ENCODE assay signal across 18 cellular contexts in genomic region chr6:42101186-42101657, GRCh38. TPM values are rescaled to one million over a fixed set of nuclear protein-coding genes. Genes with fewer than 3 reads are reported as not detected.
DNase-seq lines count a peak whose midpoint lies in the region; ATAC-seq, FAIRE-seq and TF ChIP-seq lines count a peak whose summit lies in the region.
"Had no signal": no experiment of that assay in that cellular context is flagged by ENCODE, and none has a peak within 500 bp of the region (broad histone marks: within the 10 kb centered on the region; RNA-seq: fewer than 3 reads in every experiment).

No MANE protein-coding gene starts in this region.

- H3K4me3 ChIP-seq in small intestine (ENCODE audit: low read depth in 1 of 2, low read length in 2 of 2) (no peak overlapping the region), A673 (ENCODE audit: low read depth, low read length, poor library complexity, severe bottlenecking) (no peak overlapping the region)
- H3K4me3 ChIP-seq: GM12878, spleen had no signal

- POLR2A ChIA-PET in A673 (lab: Charles Lee; ENCODE audit: low non-redundant PET), result no interaction called here

- H3K4me3 Mint-ChIP-seq in activated T-helper 1 cell treated with anti-CD3 and anti-CD28 coated beads, Interleukin-12 subunit alpha, Interleukin-12 subunit beta, Interleukin-2, Interleukin-4 antibody, amounts not matched to agents 30 ng/mL and 10 ng/mL and 1 ng/mL, durations not matched to agents 14 hours and 24 hours and 36 hours, result no peak overlapping the region
- H3K4me3 Mint-ChIP-seq: dendritic cell treated with granulocyte-macrophage colony-stimulating factor and Interleukin-4, amounts not matched to agents 40 ng/mL and 50 ng/mL, for 4 days had no signal

- TF ChIP-seq CTCF in foreskin keratinocyte (conservative IDR thresholded peaks at IDR 0.05), result no peak
- no peak for TF ChIP-seq CTCF in A673 (conservative IDR thresholded peaks at IDR 0.05; ENCODE audit: low read depth, low read length)

- H3K27me3 ChIP-seq in foreskin keratinocyte (no peaks in the 10 kb centered on the region), small intestine (ENCODE audit: control insufficient read depth in 2 of 2, insufficient read depth in 2 of 2, low read length in 2 of 2) (no peaks in the 10 kb centered on the region), A673 (replicated peaks; ENCODE audit: insufficient read depth, low read depth, low read length, poor library complexity) (no peaks in the 10 kb centered on the region)

- H3K36me3 ChIP-seq in small intestine (ENCODE audit: control insufficient read depth in 2 of 2, insufficient read depth in 2 of 2, low read length in 2 of 2) (peaks cover 0 to 7% of the 10 kb centered on the region in 2 donors), A673 (ENCODE audit: insufficient read depth, low read length, poor library complexity, severe bottlenecking) (no peaks in the 10 kb centered on the region)
- H3K36me3 ChIP-seq: spleen had no signal

- H3K27me3 Mint-ChIP-seq in activated T-helper 1 cell treated with anti-CD3 and anti-CD28 coated beads, Interleukin-12 subunit alpha, Interleukin-12 subunit beta, Interleukin-2, Interleukin-4 antibody, amounts not matched to agents 30 ng/mL and 10 ng/mL and 1 ng/mL, durations not matched to agents 14 hours and 24 hours and 36 hours (ENCODE audit: insufficient read depth), result peaks cover 1% of the 10 kb centered on the region

- WGBS in small intestine, 3 donors, result 72 to 78% (median 72%) methylated on average over 8 of the region's 8 CpGs

- H3K27ac ChIP-seq in foreskin keratinocyte, result peak overlapping the region; percentile 81
- peak overlapping the region; percentile 71 to 76 for H3K27ac ChIP-seq in small intestine (ENCODE audit: low read depth in 1 of 2, low read length in 1 of 2)
- no peak overlapping the region for H3K27ac ChIP-seq in A673 (ENCODE audit: low read depth, low read length, poor library complexity, severe bottlenecking)

- H3K4me1 Mint-ChIP-seq in activated T-helper 1 cell treated with anti-CD3 and anti-CD28 coated beads, Interleukin-12 subunit alpha, Interleukin-12 subunit beta, Interleukin-2, Interleukin-4 antibody, amounts not matched to agents 30 ng/mL and 10 ng/mL and 1 ng/mL, durations not matched to agents 14 hours and 24 hours and 36 hours (ENCODE audit: low read depth), result peaks cover 39% of the 10 kb centered on the region

- H3K9me3 Mint-ChIP-seq in activated T-helper 1 cell treated with anti-CD3 and anti-CD28 coated beads, Interleukin-12 subunit alpha, Interleukin-12 subunit beta, Interleukin-2, Interleukin-4 antibody, amounts not matched to agents 30 ng/mL and 10 ng/mL and 1 ng/mL, durations not matched to agents 14 hours and 24 hours and 36 hours, result no peaks in the 10 kb centered on the region
- H3K9me3 Mint-ChIP-seq: dendritic cell treated with granulocyte-macrophage colony-stimulating factor and Interleukin-4, amounts not matched to agents 40 ng/mL and 50 ng/mL, for 4 days had no signal

- DNase-seq in NCI-H82 (lab: John Stamatoyannopoulos, UW) (peak; percentile 15), NCI-H82 treated with DMSO at 0.1 percent for 48 hours (lab: John Stamatoyannopoulos, UW; ENCODE audit: unreplicated experiment) (no peak), foreskin keratinocyte (peak; percentile 25 to 50), small intestine (peak; percentile 47), COR-L47 (lab: John Stamatoyannopoulos, UW) (no peak), NCI-H524 (lab: John Stamatoyannopoulos, UW) (no peak), A673 (ENCODE audit: low spot score) (no peak)
- DNase-seq in activated T-helper 1 cell treated with anti-CD3 and anti-CD28 coated beads, Interleukin-12 subunit alpha, Interleukin-12 subunit beta, Interleukin-2, Interleukin-4 antibody, amounts not matched to agents 30 ng/mL and 10 ng/mL and 1 ng/mL, durations not matched to agents 14 hours and 24 hours and 36 hours (ENCODE audit: low spot score), result no peak
- DNase-seq: activated effector memory CD4-positive, alpha-beta T cell treated with anti-CD3 and anti-CD28 coated beads, Interleukin-2, amount 50 U/mL, for 16 hours; DMS 273 treated with DMSO at 0.1 percent for 48 hours; H7; hippocampal formation; Karpas-422; SHP77 treated with DMSO at 0.1 percent for 48 hours; spleen had no signal

- CTCF ChIA-PET in A673 (lab: Charles Lee), result no interaction called here

- intact Hi-C loops in activated T-helper 1 cell treated with anti-CD3 and anti-CD28 coated beads, Interleukin-12 subunit alpha, Interleukin-12 subunit beta, Interleukin-2, Interleukin-4 antibody, amounts not matched to agents 30 ng/mL and 10 ng/mL and 1 ng/mL, durations not matched to agents 14 hours and 24 hours and 36 hours (cut with micrococcal nuclease), result loop anchor here (2.0 kb wide), 1 partner anchor 52 kb away; no protein-coding TSS in a partner anchor
- intact Hi-C loops in A673 (cut with micrococcal nuclease; ENCODE audit: unreplicated experiment), result no loop called here

- H3K36me3 Mint-ChIP-seq in activated T-helper 1 cell treated with anti-CD3 and anti-CD28 coated beads, Interleukin-12 subunit alpha, Interleukin-12 subunit beta, Interleukin-2, Interleukin-4 antibody, amounts not matched to agents 30 ng/mL and 10 ng/mL and 1 ng/mL, durations not matched to agents 14 hours and 24 hours and 36 hours (ENCODE audit: low read depth), result no peaks in the 10 kb centered on the region

- H3K27ac Mint-ChIP-seq in activated T-helper 1 cell treated with anti-CD3 and anti-CD28 coated beads, Interleukin-12 subunit alpha, Interleukin-12 subunit beta, Interleukin-2, Interleukin-4 antibody, amounts not matched to agents 30 ng/mL and 10 ng/mL and 1 ng/mL, durations not matched to agents 14 hours and 24 hours and 36 hours, result peak overlapping the region; percentile 79
- H3K27ac Mint-ChIP-seq: dendritic cell treated with granulocyte-macrophage colony-stimulating factor and Interleukin-4, amounts not matched to agents 40 ng/mL and 50 ng/mL, for 4 days had no signal

- peak; percentile 5 for ATAC-seq in foreskin keratinocyte
- ATAC-seq: GM12878 had no signal

- no peak for FAIRE-seq in small intestine (lab: Jason Lieb, UNC)
- FAIRE-seq: GM12878 had no signal

- no peaks in the 10 kb centered on the region for H3K9me3 ChIP-seq in small intestine (ENCODE audit: control insufficient read depth, low read depth)
- no peaks in the 10 kb centered on the region for H3K9me3 ChIP-seq in A673 (ENCODE audit: low read depth, low read length, poor library complexity, severe bottlenecking)
- H3K9me3 ChIP-seq: spleen had no signal

- no TSS peak for BruUV-seq in A673 (replicated peaks; lab: Mats Ljungman, UMichigan)

- H3K4me1 ChIP-seq in foreskin keratinocyte, result peaks cover 31% of the 10 kb centered on the region
- peaks cover 5 to 8% of the 10 kb centered on the region in 2 donors for H3K4me1 ChIP-seq in small intestine (ENCODE audit: control insufficient read depth in 2 of 2, insufficient read depth in 1 of 2, low read depth in 1 of 2, low read length in 1 of 2)
- H3K4me1 ChIP-seq in A673 (ENCODE audit: insufficient read depth, low read length, poor library complexity, severe bottlenecking), result no peaks in the 10 kb centered on the region

RNA-seq across cellular contexts. Expression of gene C6orf132, which starts 41.2 kb away (rescaled TPM):
- total RNA-seq in activated T-helper 1 cell treated with anti-CD3 and anti-CD28 coated beads, Interleukin-12 subunit alpha, Interleukin-12 subunit beta, Interleukin-2, Interleukin-4 antibody, amounts not matched to agents 30 ng/mL and 10 ng/mL and 1 ng/mL, durations not matched to agents 14 hours and 24 hours and 36 hours, result 0.18 and 0.20 TPM in 2 replicates
- total RNA-seq in foreskin keratinocyte (21.3 and 22.1 TPM in 2 replicates), A673 (2021) (0.04 and 0.15 TPM in 2 replicates)
- polyA plus RNA-seq in foreskin keratinocyte (20.2 and 28.7 TPM in 2 replicates), small intestine (100 to 1,000 TPM in 2 of 3 donors, 10 to 100 TPM in 1; 44.1 to 198 (median 119) TPM)
- total RNA-seq: A172 had no signal

RNA-seq across cellular contexts. Expression of gene TAF8, which starts 50.9 kb away (rescaled TPM):
- 36.7 and 38.3 TPM in 2 replicates for total RNA-seq in activated T-helper 1 cell treated with anti-CD3 and anti-CD28 coated beads, Interleukin-12 subunit alpha, Interleukin-12 subunit beta, Interleukin-2, Interleukin-4 antibody, amounts not matched to agents 30 ng/mL and 10 ng/mL and 1 ng/mL, durations not matched to agents 14 hours and 24 hours and 36 hours
- total RNA-seq in foreskin keratinocyte (17.3 and 17.7 TPM in 2 replicates), A673 (2021) (22.5 and 26.0 TPM in 2 replicates)
- polyA plus RNA-seq in foreskin keratinocyte (9.7 and 10.0 TPM in 2 replicates), small intestine (10 to 100 TPM in 1 of 3 donors, 1 to 10 TPM in 2; 6.7 to 14.4 (median 7.3) TPM)

Comparison
In these comparisons a context has a peak if more than half of its experiments do, and no peak if none do; other contexts are left out.
1. DNase-seq: peak in NCI-H82 (single experiment), foreskin keratinocyte (2 of 2) and small intestine (single experiment); none in NCI-H82 treated with DMSO at 0.1 percent for 48 hours (single experiment), activated T-helper 1 cell treated with anti-CD3 and anti-CD28 coated beads, Interleukin-12 subunit alpha, Interleukin-12 subunit beta, Interleukin-2, Interleukin-4 antibody, amounts not matched to agents 30 ng/mL and 10 ng/mL and 1 ng/mL, durations not matched to agents 14 hours and 24 hours and 36 hours (single experiment), COR-L47 (single experiment), NCI-H524 (0 of 2) and A673 (single experiment).
2. RNA of gene C6orf132, which starts 41.2 kb away (total RNA-seq): 21.3 to 22.1 TPM in foreskin keratinocyte; 0.18 to 0.20 TPM in activated T-helper 1 cell treated with anti-CD3 and anti-CD28 coated beads, Interleukin-12 subunit alpha, Interleukin-12 subunit beta, Interleukin-2, Interleukin-4 antibody, amounts not matched to agents 30 ng/mL and 10 ng/mL and 1 ng/mL, durations not matched to agents 14 hours and 24 hours and 36 hours and 0.04 to 0.15 TPM in A673; every median in the first group is over 10 times any median in the second.